ENCODE assay signal across 15 cellular contexts in genomic region chr16:83338941-83339340, GRCh38.
DNase-seq lines count a peak whose midpoint lies in the region; ATAC-seq and TF ChIP-seq lines count a peak whose summit lies in the region.
"Had no signal": no experiment of that assay in that cellular context is flagged by ENCODE, and none has a peak within 500 bp of the region (broad histone marks: within the 10 kb centered on the region; RNA-seq: fewer than 3 reads in every experiment).

No MANE protein-coding gene starts in this region.

- H3K9ac ChIP-seq in adipocyte (ENCODE audit: low read length): no peak overlapping the region
- H3K9ac ChIP-seq: BLaER1 had no signal

- WGBS in upper lobe of left lung, 2 donors: 47 to 49% methylated on average over 2 of the region's 2 CpGs

- TF ChIP-seq POLR2A in upper lobe of left lung (IDR thresholded peaks at IDR 0.05): no peak

- peak; percentile 40 for DNase-seq in EL
- peak; percentile 4 for DNase-seq in KBM-7
- peak; percentile 16 for DNase-seq in adipocyte (ENCODE audit: low read depth)
- DNase-seq in iPS-NIHi7 (ENCODE audit: extremely low spot score): peak; percentile 37
- no peak for DNase-seq in upper lobe of left lung
- no peak for DNase-seq in COR-L47 (lab: John Stamatoyannopoulos, UW)
- DNase-seq: activated CD4-positive, CD25-positive, alpha-beta regulatory T cell treated with anti-CD3 and anti-CD28 coated beads, Interleukin-2, amount 50 U/mL, for 72 hours; DND-41; gastrocnemius medialis; NCI-H2171; NK-92 treated with Interleukin-12 subunit alpha and Interleukin-12 subunit beta, amount 100 ng/mL, for 24 hours; SHP77; stimulated activated CD4-positive, alpha-beta T cell treated with anti-CD3 and anti-CD28 coated beads, Interleukin-4, amount 100 ng/mL, for 24 hours had no signal

- H3K9me3 ChIP-seq in adipocyte (ENCODE audit: control insufficient read depth, low read length) (no peaks in the 10 kb centered on the region), upper lobe of left lung (no peaks in the 10 kb centered on the region)
- H3K9me3 ChIP-seq: BLaER1, gastrocnemius medialis had no signal

- H3K36me3 ChIP-seq in adipocyte (ENCODE audit: control insufficient read depth, insufficient read depth, low read length, severe bottlenecking): no peaks in the 10 kb centered on the region
- no peaks in the 10 kb centered on the region for H3K36me3 ChIP-seq in upper lobe of left lung
- H3K36me3 ChIP-seq: BLaER1, gastrocnemius medialis had no signal

- H3K4me1 ChIP-seq in adipocyte (ENCODE audit: control insufficient read depth, insufficient read depth, low read length): peaks cover 13% of the 10 kb centered on the region
- no peaks in the 10 kb centered on the region for H3K4me1 ChIP-seq in upper lobe of left lung
- H3K4me1 ChIP-seq: BLaER1 had no signal

- H3K27me3 ChIP-seq in adipocyte (replicated peaks; ENCODE audit: control insufficient read depth, insufficient read depth, low read length): no peaks in the 10 kb centered on the region
- no peaks in the 10 kb centered on the region for H3K27me3 ChIP-seq in upper lobe of left lung
- H3K27me3 ChIP-seq: BLaER1, gastrocnemius medialis had no signal

- TF ChIP-seq CTCF in upper lobe of left lung (IDR thresholded peaks at IDR 0.05): no peak

- no peak overlapping the region for H3K4me3 ChIP-seq in adipocyte (ENCODE audit: low read length)
- H3K4me3 ChIP-seq in upper lobe of left lung: no peak overlapping the region
- H3K4me3 ChIP-seq: BLaER1, gastrocnemius medialis had no signal

- no peak for TF ChIP-seq EP300 in upper lobe of left lung (IDR thresholded peaks at IDR 0.05)

- H3K27ac ChIP-seq in upper lobe of left lung: no peak overlapping the region
- H3K27ac ChIP-seq: BLaER1, gastrocnemius medialis had no signal

- ATAC-seq in HG02885 (IDR thresholded peaks at IDR 0.05; ENCODE audit: poor library complexity, unreplicated experiment): no peak
- no peak for ATAC-seq in upper lobe of left lung (ENCODE audit: low FRiP score in 2 of 2)

- in situ Hi-C loops in KBM-7 (cut with MboI; ENCODE audit: low pct_unique_long_range_greater_than_20kb, low sequenced_read_pairs): no loop called here

Comparison
In these comparisons a context has a peak if more than half of its experiments do, and no peak if none do; other contexts are left out.
1. DNase-seq: peak in EL (single experiment), KBM-7 (single experiment), adipocyte (single experiment) and iPS-NIHi7 (single experiment); none in upper lobe of left lung (0 of 2) and COR-L47 (single experiment).